In genomic region chr17:48960834-48961515, GRCh38 we compare ENCODE assay signal across 16 cellular contexts. TPM values are rescaled to one million over a fixed set of nuclear protein-coding genes. Genes with fewer than 3 reads are reported as not detected.
DNase-seq lines count a peak whose midpoint lies in the region; ATAC-seq and TF ChIP-seq lines count a peak whose summit lies in the region.
"Had no signal": no experiment of that assay in that cellular context is flagged by ENCODE, and none has a peak within 500 bp of the region (broad histone marks: within the 10 kb centered on the region; RNA-seq: fewer than 3 reads in every experiment).

No MANE protein-coding gene starts in this region.

- H3K9me3 Mint-ChIP-seq in H9 (no peaks in the 10 kb centered on the region), progenitor cell of endocrine pancreas (ENCODE audit: low read depth) (no peaks in the 10 kb centered on the region)
- H3K9me3 Mint-ChIP-seq: immature natural killer cell; stimulated activated effector memory CD8-positive, alpha-beta T cell treated with anti-CD3 and anti-CD28 coated beads, Interleukin-12 subunit alpha, Interleukin-12 subunit beta, amount 100 ng/mL, for 72 hours had no signal

- intact Hi-C loops in Panc1 (cut with micrococcal nuclease; ENCODE audit: unreplicated experiment) = no loop called here

- WGBS in H9 (ENCODE audit: extremely low coverage, insufficient read length, low lambda C conversion rate) = no CpG with 5 or more reads among the region's 11 CpGs

- TF ChIP-seq CTCF in H9 (conservative IDR thresholded peaks at IDR 0.05) (no peak), Panc1 (IDR thresholded peaks at IDR 0.05) (no peak), fibroblast of mammary gland (conservative IDR thresholded peaks at IDR 0.05; ENCODE audit: control insufficient read depth, insufficient read depth, low read depth, low read length) (no peak), progenitor cell of endocrine pancreas (IDR thresholded peaks at IDR 0.05; ENCODE audit: unreplicated experiment) (no peak)

- H2BK5ac ChIP-seq in H9 (ENCODE audit: insufficient read length, low read length) = no peak overlapping the region

- no peak overlapping the region for H4K8ac ChIP-seq in H9 (replicated peaks; ENCODE audit: insufficient read length, low read depth, low read length)

- CTCF ChIA-PET in Panc1 (lab: Charles Lee) = interaction anchor here (0.6 to 4.0 kb wide), 4 partner anchors 8 to 220 kb away, joined by 3 to 27 read pairs (median 4); no protein-coding TSS in a partner anchor

- no peak overlapping the region for H2AK5ac ChIP-seq in H9 (ENCODE audit: insufficient read length, low read length)

- H3K4me1 ChIP-seq in H9 (ENCODE audit: insufficient read depth, low read length) (peaks cover 2% of the 10 kb centered on the region; the same call in 1 of the 2 replicates), Panc1 (ENCODE audit: control insufficient read depth, insufficient read depth, low read length) (peaks cover 17% of the 10 kb centered on the region)

- H3K4me2 ChIP-seq in H9 (ENCODE audit: insufficient read depth, insufficient read length, low read length) = peak overlapping the region; percentile 38

- H2BK20ac ChIP-seq in H9 (ENCODE audit: low read depth, low read length, poor library complexity, severe bottlenecking) = no peak overlapping the region

- H3K14ac ChIP-seq in H9 (ENCODE audit: insufficient read depth, low read length) = peak overlapping the region; percentile 25; the same call in 1 of the 2 replicates

- H3K4me1 Mint-ChIP-seq in H9 (peaks cover 25 to 38% of the 10 kb centered on the region in 2 experiments), progenitor cell of endocrine pancreas (ENCODE audit: low read depth) (peaks cover 15% of the 10 kb centered on the region)
- H3K4me1 Mint-ChIP-seq: CD4-positive, CD25-positive, alpha-beta regulatory T cell; stimulated activated effector memory CD8-positive, alpha-beta T cell treated with anti-CD3 and anti-CD28 coated beads, Interleukin-12 subunit alpha, Interleukin-12 subunit beta, amount 100 ng/mL, for 72 hours had no signal

- H3K36me3 ChIP-seq in Panc1 (ENCODE audit: control insufficient read depth, insufficient read depth, low read length) = no peaks in the 10 kb centered on the region

- H4K91ac ChIP-seq in H9 (ENCODE audit: insufficient read length, low read depth, low read length) = no peak overlapping the region

- H3K56ac ChIP-seq in H9 (ENCODE audit: insufficient read length, low read depth, low read length) = no peak overlapping the region

- H2AFZ ChIP-seq in H9 (ENCODE audit: low read length) = no peak overlapping the region

- H3K27ac ChIP-seq in H9 (ENCODE audit: insufficient read length, low read depth, low read length) = no peak overlapping the region
- H3K27ac ChIP-seq in Panc1 (ENCODE audit: low read length) = peak overlapping the region; percentile 25

- no peak overlapping the region for H3K4ac ChIP-seq in H9 (ENCODE audit: low read depth, low read length)

- H2BK12ac ChIP-seq in H9 (ENCODE audit: insufficient read length, low read depth, low read length) = no peak overlapping the region

- H2BK120ac ChIP-seq in H9 (ENCODE audit: low read depth, low read length, poor library complexity, severe bottlenecking) = no peak overlapping the region

- peak overlapping the region; percentile 3 to 32 (median 28); a peak in 2 of 7 replicates for H3K27ac Mint-ChIP-seq in H9
- H3K27ac Mint-ChIP-seq in progenitor cell of endocrine pancreas = peak overlapping the region; percentile 95
- H3K27ac Mint-ChIP-seq: activated CD8-positive, alpha-beta T cell treated with anti-CD3 and anti-CD28 coated beads, Interleukin-2, amount 10 ng/mL, durations not matched to agents 7 days and 5 days; CD4-positive, CD25-positive, alpha-beta regulatory T cell; stimulated activated effector memory CD8-positive, alpha-beta T cell treated with anti-CD3 and anti-CD28 coated beads, Interleukin-12 subunit alpha, Interleukin-12 subunit beta, amount 100 ng/mL, for 72 hours had no signal

- DNase-seq in H9 (peak; percentile 66), Panc1 (ENCODE audit: low read depth, low spot score) (no peak), fibroblast of mammary gland (ENCODE audit: low read depth) (peak; percentile 7), progenitor cell of endocrine pancreas (ENCODE audit: low spot score, unreplicated experiment) (no peak), DMS114 treated with DMSO at 0.1 percent for 48 hours (lab: John Stamatoyannopoulos, UW; ENCODE audit: unreplicated experiment) (no peak), medulla oblongata (ENCODE audit: extremely low spot score) (no peak), NCI-H510A (lab: John Stamatoyannopoulos, UW) (no peak)
- DNase-seq: activated CD8-positive, alpha-beta T cell treated with anti-CD3 and anti-CD28 coated beads, Interleukin-2, amount 10 ng/mL, durations not matched to agents 7 days and 5 days; aorta; CD4-positive, CD25-positive, alpha-beta regulatory T cell; immature natural killer cell; NCI-H510A treated with DMSO at 0.1 percent for 48 hours; SHP77; stimulated activated CD4-positive, alpha-beta T cell treated with anti-CD3 and anti-CD28 coated beads, Interleukin-4, amount 100 ng/mL, for 4 hours had no signal

- no peaks in the 10 kb centered on the region for H3K79me2 ChIP-seq in H9 (ENCODE audit: insufficient read depth, low read length)

- H3K23me2 ChIP-seq in H9 (ENCODE audit: insufficient read length, low read depth, low read length, poor library complexity, severe bottlenecking) = peaks cover 3% of the 10 kb centered on the region

- H3K27me3 Mint-ChIP-seq in H9 (ENCODE audit: low read depth) = peaks cover 7% of the 10 kb centered on the region
- H3K27me3 Mint-ChIP-seq in progenitor cell of endocrine pancreas = no peaks in the 10 kb centered on the region

- H3K79me1 ChIP-seq in H9 (ENCODE audit: insufficient read depth, low read depth, low read length, poor library complexity, severe bottlenecking) = no peaks in the 10 kb centered on the region

- H3K23ac ChIP-seq in H9 (ENCODE audit: insufficient read length, low read depth, low read length) = no peak overlapping the region

- H3K4me3 Mint-ChIP-seq in H9 (peak overlapping the region in 1 of 2 experiments; percentile 56; a peak in 2 of 5 replicates), progenitor cell of endocrine pancreas (ENCODE audit: low read depth) (no peak overlapping the region)
- H3K4me3 Mint-ChIP-seq: activated CD8-positive, alpha-beta T cell treated with anti-CD3 and anti-CD28 coated beads, Interleukin-2, amount 10 ng/mL, durations not matched to agents 7 days and 5 days; CD4-positive, CD25-positive, alpha-beta regulatory T cell; immature natural killer cell; stimulated activated effector memory CD8-positive, alpha-beta T cell treated with anti-CD3 and anti-CD28 coated beads, Interleukin-12 subunit alpha, Interleukin-12 subunit beta, amount 100 ng/mL, for 72 hours had no signal

- H3K4me3 ChIP-seq in Panc1 (ENCODE audit: low read depth in 2 of 2, low read length in 2 of 2) (peak overlapping the region in 1 of 2 experiments; percentile 38; a peak in 2 of 4 replicates), fibroblast of mammary gland (ENCODE audit: control insufficient read depth, low read depth, low read length) (no peak overlapping the region)

- no peak overlapping the region for H3K18ac ChIP-seq in H9 (ENCODE audit: insufficient read length, low read depth, low read length)

- no peak overlapping the region for H2BK15ac ChIP-seq in H9 (ENCODE audit: low read depth, low read length)

- H3K9ac ChIP-seq in H9 (ENCODE audit: extremely low read depth, insufficient read length, low read length) = no peak overlapping the region

- H4K20me1 ChIP-seq in H9 (ENCODE audit: control insufficient read depth, insufficient read depth, insufficient read length) = no peaks in the 10 kb centered on the region

- POLR2A ChIA-PET in Panc1 (lab: Charles Lee) = interaction anchor here (0.6 to 1.3 kb wide), 5 partner anchors 16 to 54 kb away, joined by 3 to 8 read pairs (median 3); partner anchors contain the start of gene SNF8

- ATAC-seq in Panc1 = peak; percentile 76
- ATAC-seq: activated CD8-positive, alpha-beta T cell treated with anti-CD3 and anti-CD28 coated beads, Interleukin-2, amount 10 ng/mL, durations not matched to agents 7 days and 5 days; stimulated activated effector memory CD8-positive, alpha-beta T cell treated with anti-CD3 and anti-CD28 coated beads, Interleukin-12 subunit alpha, Interleukin-12 subunit beta, amount 100 ng/mL, for 72 hours had no signal

- no peak overlapping the region for H4K5ac ChIP-seq in H9 (ENCODE audit: insufficient read length, low read depth, low read length)

- no peak overlapping the region for H3T11ph ChIP-seq in H9 (ENCODE audit: low read length)

- no TSS peak for BruUV-seq in Panc1 (replicated peaks; lab: Mats Ljungman, UMichigan)

- in situ Hi-C loops in Panc1 (cut with HindIII; ENCODE audit: low pct_unique_long_range_greater_than_20kb, low sequenced_read_pairs) = no loop called here

- H3K9me3 ChIP-seq in H9 (ENCODE audit: control insufficient read depth, low read depth, low read length) = no peaks in the 10 kb centered on the region
- no peaks in the 10 kb centered on the region for H3K9me3 ChIP-seq in Panc1 (ENCODE audit: control insufficient read depth, insufficient read depth, low read depth, low read length)

- no peaks in the 10 kb centered on the region for H3K36me3 Mint-ChIP-seq in H9 (ENCODE audit: insufficient read depth in 1 of 3, low read depth in 3 of 3)
- no peaks in the 10 kb centered on the region for H3K36me3 Mint-ChIP-seq in progenitor cell of endocrine pancreas (ENCODE audit: insufficient read depth)
- H3K36me3 Mint-ChIP-seq: CD4-positive, CD25-positive, alpha-beta regulatory T cell; stimulated activated effector memory CD8-positive, alpha-beta T cell treated with anti-CD3 and anti-CD28 coated beads, Interleukin-12 subunit alpha, Interleukin-12 subunit beta, amount 100 ng/mL, for 72 hours had no signal

- H3K27me3 ChIP-seq in H9 (ENCODE audit: insufficient read depth, low read length) (no peaks in the 10 kb centered on the region), Panc1 (ENCODE audit: control insufficient read depth, insufficient read depth, low read length) (no peaks in the 10 kb centered on the region)

RNA-seq across cellular contexts. Expression of gene GIP, which starts 7.4 kb away (rescaled TPM):
- not detected in 2 replicates for total RNA-seq in H9 (2021)
- 0.77 TPM for total RNA-seq in Panc1 (2021; ENCODE audit: unreplicated experiment)
- 1.6 TPM for polyA plus RNA-seq in Panc1 (2012; ENCODE audit: insufficient read length)
- total RNA-seq in progenitor cell of endocrine pancreas = not detected in 2 replicates
- total RNA-seq: activated CD8-positive, alpha-beta T cell treated with anti-CD3 and anti-CD28 coated beads, Interleukin-2, amount 10 ng/mL, durations not matched to agents 7 days and 5 days; aorta; CD4-positive, CD25-positive, alpha-beta regulatory T cell; dermis blood vessel endothelial cell had no signal
- polyA plus RNA-seq: CD4-positive, CD25-positive, alpha-beta regulatory T cell; immature natural killer cell had no signal

RNA-seq across cellular contexts. Expression of gene SNF8, which starts 16.3 kb away (rescaled TPM):
- total RNA-seq in H9 (2021) (129 and 139 TPM in 2 replicates), Panc1 (2021; ENCODE audit: unreplicated experiment) (371 TPM), progenitor cell of endocrine pancreas (128 and 133 TPM in 2 replicates)
- polyA plus RNA-seq in Panc1 (2012; ENCODE audit: insufficient read length) = 299 TPM

RNA-seq across cellular contexts. Expression of gene IGF2BP1, which starts 36.2 kb away (rescaled TPM):
- 432 and 434 TPM in 2 replicates for total RNA-seq in H9 (2021)
- 109 TPM for total RNA-seq in Panc1 (2021; ENCODE audit: unreplicated experiment)
- 33.0 TPM for polyA plus RNA-seq in Panc1 (2012; ENCODE audit: insufficient read length)
- 298 and 326 TPM in 2 replicates for total RNA-seq in progenitor cell of endocrine pancreas
- total RNA-seq: activated CD8-positive, alpha-beta T cell treated with anti-CD3 and anti-CD28 coated beads, Interleukin-2, amount 10 ng/mL, durations not matched to agents 7 days and 5 days; CD4-positive, CD25-positive, alpha-beta regulatory T cell had no signal
- polyA plus RNA-seq: CD4-positive, CD25-positive, alpha-beta regulatory T cell; immature natural killer cell had no signal

RNA-seq across cellular contexts. Expression of gene UBE2Z, which starts 52.8 kb away (rescaled TPM):
- total RNA-seq in H9 (2021) (78.0 and 80.0 TPM in 2 replicates), Panc1 (2021; ENCODE audit: unreplicated experiment) (223 TPM), progenitor cell of endocrine pancreas (94.1 and 100 TPM in 2 replicates)
- 149 TPM for polyA plus RNA-seq in Panc1 (2012; ENCODE audit: insufficient read length)

Comparison
In these comparisons a context has a peak if more than half of its experiments do, and no peak if none do; other contexts are left out.
1. DNase-seq: peak in H9 (single experiment) and fibroblast of mammary gland (single experiment); none in Panc1 (single experiment), progenitor cell of endocrine pancreas (single experiment), DMS114 treated with DMSO at 0.1 percent for 48 hours (single experiment), medulla oblongata (single experiment) and NCI-H510A (single experiment).